24 cellular contexts compared by ENCODE assay signal in genomic region chr7:75583255-75583654, GRCh38.
"Had no signal": no experiment of that assay in that cellular context is flagged by ENCODE, and none has a peak within 500 bp of the region (broad histone marks: within the 10 kb centered on the region; RNA-seq: fewer than 3 reads in every experiment).

No MANE protein-coding gene starts in this region.

- H3K27ac ChIP-seq: coronary artery, gastrocnemius medialis, heart left ventricle, hepatocyte, lower lobe of right lung, parathyroid adenoma, prostate gland, right atrium auricular region, suprapubic skin, transverse colon, upper lobe of right lung, uterus had no signal

- H3K27me3 ChIP-seq: gastrocnemius medialis, heart left ventricle, hepatocyte, right atrium auricular region, suprapubic skin, transverse colon, upper lobe of right lung, uterus had no signal

- DNase-seq: effector memory CD8-positive, alpha-beta T cell; gastrocnemius medialis; heart left ventricle; left ventricle myocardium superior; lower lobe of right lung; natural killer cell; stimulated activated CD4-positive, alpha-beta T cell treated with anti-CD3 and anti-CD28 coated beads, Interleukin-12 subunit alpha, Interleukin-12 subunit beta, amount 100 ng/mL, for 4 hours; stimulated activated CD4-positive, alpha-beta T cell treated with anti-CD3 and anti-CD28 coated beads, Interleukin-1b, Interleukin-23, amount 100 ng/mL, for 48 hours; stimulated activated CD4-positive, alpha-beta T cell treated with anti-CD3 and anti-CD28 coated beads, Interleukin-4, amount 100 ng/mL, for 1 hour; stimulated activated CD8-positive, alpha-beta memory T cell treated with anti-CD3 and anti-CD28 coated beads, Interleukin-4, amount 100 ng/mL, for 48 hours; stimulated activated naive CD4-positive, alpha-beta T cell; stimulated activated naive CD8-positive, alpha-beta T cell treated with anti-CD3 and anti-CD28 coated beads, Interleukin-15, amount 100 ng/mL, for 72 hours; transverse colon; upper lobe of right lung; uterus had no signal

- H3K4me3 Mint-ChIP-seq: effector memory CD8-positive, alpha-beta T cell; natural killer cell; neural crest cell; stimulated activated naive CD8-positive, alpha-beta T cell treated with anti-CD3 and anti-CD28 coated beads, Interleukin-15, amount 100 ng/mL, for 72 hours had no signal

- H3K4me2 ChIP-seq: hepatocyte, smooth muscle cell had no signal

- H3K9me3 ChIP-seq: gastrocnemius medialis, heart left ventricle, lower lobe of right lung, prostate gland, right atrium auricular region, suprapubic skin, transverse colon, upper lobe of right lung, uterus had no signal

- H3K4me1 ChIP-seq: gastrocnemius medialis, heart left ventricle, lower lobe of right lung, parathyroid adenoma, prostate gland, right atrium auricular region, suprapubic skin, transverse colon, upper lobe of right lung, uterus had no signal

- H3K27me3 Mint-ChIP-seq: effector memory CD8-positive, alpha-beta T cell; stimulated activated naive CD8-positive, alpha-beta T cell treated with anti-CD3 and anti-CD28 coated beads, Interleukin-15, amount 100 ng/mL, for 72 hours had no signal

- H3K36me3 Mint-ChIP-seq: natural killer cell had no signal

- ATAC-seq: effector memory CD8-positive, alpha-beta T cell; gastrocnemius medialis; heart left ventricle; left ventricle myocardium superior; lower lobe of right lung; natural killer cell; sciatic nerve; stimulated activated naive CD8-positive, alpha-beta T cell treated with anti-CD3 and anti-CD28 coated beads, Interleukin-15, amount 100 ng/mL, for 72 hours; upper lobe of right lung had no signal

- H3K4me1 Mint-ChIP-seq: neural crest cell; stimulated activated naive CD8-positive, alpha-beta T cell treated with anti-CD3 and anti-CD28 coated beads, Interleukin-15, amount 100 ng/mL, for 72 hours had no signal

- H3K9me3 Mint-ChIP-seq: effector memory CD8-positive, alpha-beta T cell; natural killer cell; neural crest cell; stimulated activated naive CD8-positive, alpha-beta T cell treated with anti-CD3 and anti-CD28 coated beads, Interleukin-15, amount 100 ng/mL, for 72 hours had no signal

- H3K27ac Mint-ChIP-seq: effector memory CD8-positive, alpha-beta T cell; natural killer cell; stimulated activated naive CD8-positive, alpha-beta T cell treated with anti-CD3 and anti-CD28 coated beads, Interleukin-15, amount 100 ng/mL, for 72 hours had no signal

- H3K4me3 ChIP-seq: coronary artery, gastrocnemius medialis, heart left ventricle, hepatocyte, lower lobe of right lung, prostate gland, right atrium auricular region, smooth muscle cell, suprapubic skin, transverse colon, upper lobe of right lung, uterus had no signal

- H2AFZ ChIP-seq: hepatocyte, parathyroid adenoma had no signal

- H3K79me2 ChIP-seq: hepatocyte, parathyroid adenoma had no signal

- H3K9ac ChIP-seq: parathyroid adenoma had no signal

- H3K36me3 ChIP-seq: uterus had no signal
